In genomic region chr10:9096288-9096687, GRCh38 we compare ENCODE assay signal across 14 cellular contexts.
DNase-seq lines count a peak whose midpoint lies in the region.
"Had no signal": no experiment of that assay in that cellular context is flagged by ENCODE, and none has a peak within 500 bp of the region (broad histone marks: within the 10 kb centered on the region; RNA-seq: fewer than 3 reads in every experiment).

No MANE protein-coding gene starts in this region.

- DNase-seq in activated CD8-positive, alpha-beta memory T cell treated with anti-CD3 and anti-CD28 coated beads for 1 hour (ENCODE audit: extremely low read depth in 1 of 2, low read depth in 1 of 2): peak; percentile 2 to 8
- DNase-seq in activated CD8-positive, alpha-beta memory T cell treated with anti-CD3 and anti-CD28 coated beads for 24 hours: no peak
- DNase-seq in activated CD4-positive, alpha-beta T cell treated with anti-CD3 and anti-CD28 coated beads for 48 hours: peak; percentile 44
- DNase-seq in activated naive CD4-positive, alpha-beta T cell treated with anti-CD3 and anti-CD28 coated beads, Interleukin-2, amount 50 U/mL, for 16 hours: peak; percentile 15
- DNase-seq in stimulated activated CD8-positive, alpha-beta memory T cell treated with anti-CD3 and anti-CD28 coated beads, Interleukin-7, amount 100 ng/mL, for 4 hours (ENCODE audit: low read depth in 2 of 2): peak; percentile 2 to 4
- DNase-seq in NCI-H1105 (lab: John Stamatoyannopoulos, UW) (no peak), epidermal melanocyte (ENCODE audit: insufficient read length, low spot score) (no peak), NOMO-1 treated with dmso at 0.1 percent for 144 hours (lab: John Stamatoyannopoulos, UW; ENCODE audit: unreplicated experiment) (no peak)
- DNase-seq: aorta, cortex of kidney, esophagus squamous epithelium, NCI-H2081 treated with DMSO at 0.1 percent for 48 hours, Peyer's patch, SW 1271 had no signal

Comparison
In these comparisons a context has a peak if more than half of its experiments do, and no peak if none do; other contexts are left out.
1. DNase-seq: peak in activated CD8-positive, alpha-beta memory T cell treated with anti-CD3 and anti-CD28 coated beads for 1 hour (2 of 2), activated CD4-positive, alpha-beta T cell treated with anti-CD3 and anti-CD28 coated beads for 48 hours (single experiment), activated naive CD4-positive, alpha-beta T cell treated with anti-CD3 and anti-CD28 coated beads, Interleukin-2, amount 50 U/mL, for 16 hours (single experiment) and stimulated activated CD8-positive, alpha-beta memory T cell treated with anti-CD3 and anti-CD28 coated beads, Interleukin-7, amount 100 ng/mL, for 4 hours (2 of 2); none in activated CD8-positive, alpha-beta memory T cell treated with anti-CD3 and anti-CD28 coated beads for 24 hours (single experiment), NCI-H1105 (single experiment), epidermal melanocyte (single experiment) and NOMO-1 treated with dmso at 0.1 percent for 144 hours (single experiment).